Comparison of ENCODE assay signal across 1 cellular context in genomic region chr19:7535035-7535992, GRCh38.
TF ChIP-seq lines count a peak whose summit lies in the region.

PNPLA6 (plus strand) TSS chr19:7535717; CDS start chr19:7535789, 72 bp downstream.

TF ChIP-seq in GM12878, 131 proteins besides CTCF, POLR2A, EP300 and RAD21 (continued from another document):
- 0 out of 2 replicates have a peak, but pooled peaks have one; percentile 7 for TF ChIP-seq ZBTB33 (IDR thresholded peaks at IDR 0.05)
- no peak for TF ChIP-seq MAX (IDR thresholded peaks at IDR 0.05; ENCODE audit: low read depth, low read length)
- TF ChIP-seq POU2F2 (IDR thresholded peaks at IDR 0.05; ENCODE audit: borderline replicate concordance, low read depth, low read length) = peak; percentile 83; the same call in 2 of the 3 replicates
- peak; percentile 100 for TF ChIP-seq IKZF1 (conservative IDR thresholded peaks at IDR 0.05)
- TF ChIP-seq TARDBP (IDR thresholded peaks at IDR 0.05; ENCODE audit: borderline replicate concordance) = peak; percentile 87
- TF ChIP-seq POLR2AphosphoS5 (IDR thresholded peaks at IDR 0.05; ENCODE audit: low read length) = no peak
